29 cellular contexts compared by ENCODE assay signal in genomic region chr17:77966476-77966875, GRCh38.
"Had no signal": no experiment of that assay in that cellular context is flagged by ENCODE, and none has a peak within 500 bp of the region (broad histone marks: within the 10 kb centered on the region; RNA-seq: fewer than 3 reads in every experiment).

No MANE protein-coding gene starts in this region.

- H3K36me3 Mint-ChIP-seq: activated CD4-positive, alpha-beta memory T cell treated with anti-CD3 and anti-CD28 coated beads for 36 hours had no signal

- H3K27ac Mint-ChIP-seq: activated CD4-positive, alpha-beta memory T cell treated with anti-CD3 and anti-CD28 coated beads for 36 hours; activated CD4-positive, alpha-beta T cell treated with anti-CD3 and anti-CD28 coated beads, Interleukin-2, amount 10 ng/mL, durations not matched to agents 7 days and 5 days; activated naive CD4-positive, alpha-beta T cell treated with anti-CD3 and anti-CD28 coated beads for 36 hours; activated naive CD8-positive, alpha-beta T cell treated with anti-CD3 and anti-CD28 coated beads, Interleukin-2, amount 10 ng/mL, durations not matched to agents 7 days and 5 days; activated T-helper 17 cell treated with anti-CD3 and anti-CD28 coated beads, Interleukin-2, amount 50 U/mL, for 72 hours; T-cell had no signal

- H3K4me3 Mint-ChIP-seq: activated CD4-positive, alpha-beta memory T cell treated with anti-CD3 and anti-CD28 coated beads for 36 hours; activated CD4-positive, alpha-beta T cell treated with anti-CD3 and anti-CD28 coated beads, Interleukin-2, amount 10 ng/mL, durations not matched to agents 7 days and 5 days; activated naive CD4-positive, alpha-beta T cell treated with anti-CD3 and anti-CD28 coated beads for 36 hours; activated naive CD8-positive, alpha-beta T cell treated with anti-CD3 and anti-CD28 coated beads, Interleukin-2, amount 10 ng/mL, durations not matched to agents 7 days and 5 days; activated T-helper 17 cell treated with anti-CD3 and anti-CD28 coated beads, Interleukin-2, amount 50 U/mL, for 72 hours had no signal

- ATAC-seq: activated T-helper 17 cell treated with anti-CD3 and anti-CD28 coated beads, Interleukin-2, amount 50 U/mL, for 72 hours; Panc1; T-cell had no signal

- H3K9me3 Mint-ChIP-seq: activated CD4-positive, alpha-beta memory T cell treated with anti-CD3 and anti-CD28 coated beads for 36 hours; activated CD4-positive, alpha-beta T cell treated with anti-CD3 and anti-CD28 coated beads, Interleukin-2, amount 10 ng/mL, durations not matched to agents 7 days and 5 days; activated naive CD4-positive, alpha-beta T cell treated with anti-CD3 and anti-CD28 coated beads for 36 hours; activated naive CD8-positive, alpha-beta T cell treated with anti-CD3 and anti-CD28 coated beads, Interleukin-2, amount 10 ng/mL, durations not matched to agents 7 days and 5 days; activated T-helper 17 cell treated with anti-CD3 and anti-CD28 coated beads, Interleukin-2, amount 50 U/mL, for 72 hours; T-cell had no signal

- H3K27me3 ChIP-seq: breast epithelium, SJSA1 had no signal

- H3K36me3 ChIP-seq: breast epithelium, SJSA1 had no signal

- H3K27ac ChIP-seq: breast epithelium, RWPE1, SJSA1, VCaP had no signal

- H3K9me3 ChIP-seq: breast epithelium, SJSA1 had no signal

- H3K27me3 Mint-ChIP-seq: activated CD4-positive, alpha-beta memory T cell treated with anti-CD3 and anti-CD28 coated beads for 36 hours; activated CD4-positive, alpha-beta T cell treated with anti-CD3 and anti-CD28 coated beads, Interleukin-2, amount 10 ng/mL, durations not matched to agents 7 days and 5 days; activated naive CD8-positive, alpha-beta T cell treated with anti-CD3 and anti-CD28 coated beads, Interleukin-2, amount 10 ng/mL, durations not matched to agents 7 days and 5 days; activated T-helper 17 cell treated with anti-CD3 and anti-CD28 coated beads, Interleukin-2, amount 50 U/mL, for 72 hours; T-cell had no signal

- H3K4me3 ChIP-seq: breast epithelium, SJSA1 had no signal

- DNase-seq: activated CD4-positive, alpha-beta memory T cell treated with anti-CD3 and anti-CD28 coated beads for 36 hours; activated CD4-positive, alpha-beta T cell treated with anti-CD3 and anti-CD28 coated beads, Interleukin-2, amount 10 ng/mL, durations not matched to agents 7 days and 5 days; activated CD4-positive, CD25-positive, alpha-beta regulatory T cell; activated CD8-positive, alpha-beta memory T cell treated with anti-CD3 and anti-CD28 coated beads for 24 hours; activated gamma-delta T cell; activated naive CD4-positive, alpha-beta T cell treated with anti-CD3 and anti-CD28 coated beads for 36 hours; activated naive CD8-positive, alpha-beta T cell treated with anti-CD3 and anti-CD28 coated beads, Interleukin-2, amount 10 ng/mL, durations not matched to agents 7 days and 5 days; activated T-cell treated with anti-CD3 and anti-CD28 coated beads, Interleukin-2, amount 50 U/mL, for 48 hours; aorta; caudate nucleus; MM.1S; NCI-H1105; NCI-H1436; NCI-H1694 treated with DMSO at 0.1 percent for 48 hours; NCI-H2029 treated with DMSO at 0.1 percent for 48 hours; NCI-H345; NCI-H510A; NCI-H526 treated with DMSO at 0.1 percent for 48 hours; NCI-H82; NK-92 treated with Interleukin-12 subunit alpha and Interleukin-12 subunit beta, amount 100 ng/mL, for 24 hours; OCI-M1; SHP77; T-cell had no signal
